ENCODE assay signal across 1 cellular context in genomic region chr7:157402911-157403534, GRCh38.
TF ChIP-seq lines count a peak whose summit lies in the region.

No MANE protein-coding gene starts in this region.

TF ChIP-seq in K562, 482 proteins besides CTCF, POLR2A, EP300 and RAD21 (continued from another document and continues in another):
- no peak for TF ChIP-seq ATF6 (CRISPR knock-in tag; IDR thresholded peaks at IDR 0.05)
- TF ChIP-seq IRF1 (CRISPR knock-in tag; IDR thresholded peaks at IDR 0.05; ENCODE audit: borderline replicate concordance): no peak
- TF ChIP-seq HNRNPLL (IDR thresholded peaks at IDR 0.05; ENCODE audit: low read depth, low read length, poor library complexity, severe bottlenecking): no peak
- TF ChIP-seq RNF219 (CRISPR knock-in tag; IDR thresholded peaks at IDR 0.05): no peak
- no peak for TF ChIP-seq NR1H2 (CRISPR knock-in tag; IDR thresholded peaks at IDR 0.05)
- TF ChIP-seq IRF9 (tag; IDR thresholded peaks at IDR 0.05): no peak
- TF ChIP-seq DNMT1 (IDR thresholded peaks at IDR 0.05): no peak
- no peak for TF ChIP-seq PHTF2 (CRISPR knock-in tag; IDR thresholded peaks at IDR 0.05)
- TF ChIP-seq ZNF592 (IDR thresholded peaks at IDR 0.05): peak; percentile 93
- no peak for TF ChIP-seq ZNF778 (CRISPR knock-in tag; IDR thresholded peaks at IDR 0.05)
- TF ChIP-seq CBX3 (IDR thresholded peaks at IDR 0.05; ENCODE audit: borderline replicate concordance in 1 of 2, low read length in 2 of 2): peak in 1 of 2 experiments; percentile 73; a peak in 1 of 3 replicates
- no peak for TF ChIP-seq SMARCC2 (IDR thresholded peaks at IDR 0.05; ENCODE audit: low read depth)
- no peak for TF ChIP-seq NCOA4 (IDR thresholded peaks at IDR 0.05; ENCODE audit: partially characterized antibody)
- peak; percentile 61 for TF ChIP-seq MAX (CRISPR knock-in tag; IDR thresholded peaks at IDR 0.05)
- TF ChIP-seq ETV6 (IDR thresholded peaks at IDR 0.05; ENCODE audit: borderline replicate concordance in 1 of 2, low read depth in 2 of 2, low read length in 1 of 2): no peak
- no peak for TF ChIP-seq ETV6 (CRISPR knock-in tag; IDR thresholded peaks at IDR 0.05; ENCODE audit: borderline replicate concordance)
- no peak for TF ChIP-seq ZC3H8 (IDR thresholded peaks at IDR 0.05)
- TF ChIP-seq PHF8 (IDR thresholded peaks at IDR 0.05; ENCODE audit: borderline replicate concordance, low read length): no peak
- no peak for TF ChIP-seq PML (IDR thresholded peaks at IDR 0.05; ENCODE audit: low read length)
- no peak for TF ChIP-seq DEAF1 (CRISPR knock-in tag; IDR thresholded peaks at IDR 0.05)
- no peak for TF ChIP-seq ZNF445 (CRISPR knock-in tag; IDR thresholded peaks at IDR 0.05; ENCODE audit: low read depth)
- no peak for TF ChIP-seq POLR2B (IDR thresholded peaks at IDR 0.05; ENCODE audit: low read depth, partially characterized antibody)
- TF ChIP-seq IRF2 (CRISPR knock-in tag; IDR thresholded peaks at IDR 0.05): no peak
- no peak for TF ChIP-seq SRF (CRISPR knock-in tag; IDR thresholded peaks at IDR 0.05)
- no peak for TF ChIP-seq HMGN3 (IDR thresholded peaks at IDR 0.05; ENCODE audit: borderline replicate concordance, extremely low read depth, insufficient read length, low read depth, low read length)
- no peak for TF ChIP-seq HINFP (tag; conservative IDR thresholded peaks at IDR 0.05; ENCODE audit: low read depth)
- TF ChIP-seq MYNN (IDR thresholded peaks at IDR 0.05): peak; percentile 64; the same call in 1 of the 2 replicates
- no peak for TF ChIP-seq MYNN (CRISPR knock-in tag; IDR thresholded peaks at IDR 0.05)
- TF ChIP-seq TBP (optimal IDR thresholded peaks at IDR 0.05; ENCODE audit: low read depth, low read length): no peak
- TF ChIP-seq ERF (CRISPR knock-in tag; IDR thresholded peaks at IDR 0.05): 0 out of 2 replicates have a peak, but pooled peaks have one; percentile 26
- no peak for TF ChIP-seq ZNF707 (CRISPR knock-in tag; conservative IDR thresholded peaks at IDR 0.05)
- peak; percentile 84 for TF ChIP-seq NFE2 (IDR thresholded peaks at IDR 0.05; ENCODE audit: low read depth)
- TF ChIP-seq NEUROD1 (IDR thresholded peaks at IDR 0.05; ENCODE audit: borderline replicate concordance, low read depth, low read length, partially characterized antibody): peak; percentile 29
- peak; percentile 53; the same call in 1 of the 2 replicates for TF ChIP-seq NCOA1 (IDR thresholded peaks at IDR 0.05; ENCODE audit: low read depth)
- TF ChIP-seq ZFP91 (CRISPR knock-in tag; IDR thresholded peaks at IDR 0.05): no peak
- TF ChIP-seq HCFC1 (IDR thresholded peaks at IDR 0.05; ENCODE audit: low read depth, low read length): peak; percentile 1; the same call in 1 of the 2 replicates
- no peak for TF ChIP-seq RFX7 (CRISPR knock-in tag; IDR thresholded peaks at IDR 0.05)
- peak; percentile 34 for TF ChIP-seq PRDM10 (IDR thresholded peaks at IDR 0.05; ENCODE audit: partially characterized antibody)
- no peak for TF ChIP-seq ELK3 (CRISPR knock-in tag; IDR thresholded peaks at IDR 0.05)
- peak; percentile 52; the same call in 1 of the 2 replicates for TF ChIP-seq MTA3 (IDR thresholded peaks at IDR 0.05; ENCODE audit: borderline replicate concordance)
